In genomic region chr11:57426439-57426753, GRCh38 we compare ENCODE assay signal across 8 cellular contexts. TPM values are rescaled to one million over a fixed set of nuclear protein-coding genes. Genes with fewer than 3 reads are reported as not detected.
DNase-seq lines count a peak whose midpoint lies in the region; ATAC-seq and TF ChIP-seq lines count a peak whose summit lies in the region.

No MANE protein-coding gene starts in this region.

- H2AFZ ChIP-seq in trophoblast cell (ENCODE audit: insufficient read depth, low read length, poor library complexity), result peak overlapping the region; percentile 98

- H3K4ac ChIP-seq in trophoblast cell (ENCODE audit: low read depth, low read length), result no peak overlapping the region

- H3K14ac ChIP-seq in trophoblast cell (ENCODE audit: low read length), result no peak overlapping the region

- H4K91ac ChIP-seq in trophoblast cell (ENCODE audit: low read depth, low read length), result no peak overlapping the region

- H3K4me3 ChIP-seq in H7 (ENCODE audit: insufficient read depth, low read depth, low read length) (peak overlapping the region; percentile 54), SK-N-MC (peak overlapping the region; percentile 36; the same call in 1 of the 2 replicates), epithelial cell of esophagus (ENCODE audit: low read length) (peak overlapping the region; percentile 31), trophoblast cell (ENCODE audit: low read depth, low read length) (no peak overlapping the region)

- no peak overlapping the region for H4K12ac ChIP-seq in trophoblast cell (ENCODE audit: low read depth, low read length)

- H3K9ac ChIP-seq in SK-N-MC (ENCODE audit: insufficient read length) (no peak overlapping the region), trophoblast cell (ENCODE audit: low read length) (peak overlapping the region; percentile 26)

- H3K18ac ChIP-seq in trophoblast cell (ENCODE audit: low read length), result no peak overlapping the region

- peak overlapping the region; percentile 93 for H4K8ac ChIP-seq in trophoblast cell (ENCODE audit: low read depth, low read length)

- peaks cover 3% of the 10 kb centered on the region for H3K79me2 ChIP-seq in trophoblast cell (ENCODE audit: control insufficient read depth, insufficient read depth, low read length, poor library complexity)

- H3K36me3 ChIP-seq in H7 (replicated peaks; ENCODE audit: control insufficient read depth, insufficient read depth, low read length) (peaks cover 1% of the 10 kb centered on the region), SK-N-MC (ENCODE audit: insufficient read depth, low read length) (no peaks in the 10 kb centered on the region), trophoblast cell (ENCODE audit: control insufficient read depth in 1 of 2, insufficient read depth in 2 of 2, low read length in 2 of 2) (no peaks in the 10 kb centered on the region)

- H3K27me3 ChIP-seq in H7 (ENCODE audit: control insufficient read depth, insufficient read depth, low read length), result peaks cover 18% of the 10 kb centered on the region
- peaks cover 3% of the 10 kb centered on the region for H3K27me3 ChIP-seq in trophoblast cell (ENCODE audit: insufficient read depth, low read length)

- WGBS in trophoblast cell (ENCODE audit: extremely low coverage, insufficient coverage, insufficient read length), result no CpG with 5 or more reads among the region's 9 CpGs

- DNase-seq in H7 (peak; percentile 54), SK-N-MC (ENCODE audit: low read depth, low spot score) (no peak), epithelial cell of esophagus (ENCODE audit: low read depth) (peak; percentile 54), trophoblast cell (peak in 1 of 2 donors; percentile 45), amygdala (lab: John Stamatoyannopoulos, UW) (no peak), retina (no peak)

- H2BK12ac ChIP-seq in trophoblast cell (ENCODE audit: low read length), result no peak overlapping the region

- TF ChIP-seq CTCF in epithelial cell of esophagus (IDR thresholded peaks at IDR 0.05; ENCODE audit: insufficient read depth, low read depth, low read length, missing control alignments), result no peak

- H3K4me1 ChIP-seq in trophoblast cell (ENCODE audit: control insufficient read depth in 1 of 2, insufficient read depth in 2 of 2, low read length in 2 of 2), result peaks cover 6 to 15% of the 10 kb centered on the region in 2 experiments

- no peak overlapping the region for H2BK120ac ChIP-seq in trophoblast cell (ENCODE audit: insufficient read depth, low read length, poor library complexity)

- H3K79me1 ChIP-seq in trophoblast cell (ENCODE audit: low read length), result peaks cover 4% of the 10 kb centered on the region

- H3K4me2 ChIP-seq in trophoblast cell (ENCODE audit: low read length), result peak overlapping the region; percentile 71

- H2BK5ac ChIP-seq in trophoblast cell (ENCODE audit: low read depth, low read length, poor library complexity), result no peak overlapping the region

- no peaks in the 10 kb centered on the region for H3K9me3 ChIP-seq in SK-N-MC (ENCODE audit: low read depth, low read length)
- peaks cover 2% of the 10 kb centered on the region for H3K9me3 ChIP-seq in trophoblast cell (ENCODE audit: insufficient read depth, low read depth, low read length)

- ATAC-seq in HG03432 (IDR thresholded peaks at IDR 0.05; ENCODE audit: unreplicated experiment) (no peak), GM21786 (IDR thresholded peaks at IDR 0.05; ENCODE audit: unreplicated experiment) (no peak)

- no peak overlapping the region for H3K23ac ChIP-seq in trophoblast cell (ENCODE audit: low read length)

- H3K27ac ChIP-seq in SK-N-MC (no peak overlapping the region), trophoblast cell (ENCODE audit: low read depth, low read length) (no peak overlapping the region)

- H2AK5ac ChIP-seq in trophoblast cell (ENCODE audit: low read length), result no peak overlapping the region

RNA-seq across cellular contexts. Expression of gene SLC43A3, which starts 0.5 kb away (rescaled TPM):
- 9.7 and 16.4 TPM in 2 replicates for total RNA-seq in H7 (2014; rRNA removed; shearing (Covaris generic))
- polyA plus RNA-seq in trophoblast cell (2013), result 3.7 and 4.0 TPM in 2 replicates

RNA-seq across cellular contexts. Expression of gene RTN4RL2, which starts 33.9 kb away (rescaled TPM):
- total RNA-seq in H7 (2014; rRNA removed; shearing (Covaris generic)), result 3.1 and 3.4 TPM in 2 replicates
- 0.12 and 0.16 TPM in 2 replicates for polyA plus RNA-seq in trophoblast cell (2013)

RNA-seq across cellular contexts. Expression of gene PRG2, which starts 35.9 kb away (rescaled TPM):
- total RNA-seq in H7 (2014; rRNA removed; shearing (Covaris generic)), result not detected in 2 replicates
- polyA plus RNA-seq in trophoblast cell (2013), result 0.04 and 0.11 TPM in 2 replicates

RNA-seq across cellular contexts. Expression of gene PRG3, which starts 45.4 kb away (rescaled TPM):
- total RNA-seq in H7 (2014; rRNA removed; shearing (Covaris generic)), result not detected in 2 replicates
- polyA plus RNA-seq in trophoblast cell (2013), result not detected in 2 replicates

Comparison
In these comparisons a context has a peak if more than half of its experiments do, and no peak if none do; other contexts are left out.
1. DNase-seq: peak in H7 (single experiment) and epithelial cell of esophagus (single experiment); none in SK-N-MC (single experiment), amygdala (0 of 56) and retina (single experiment).